Comparison of ENCODE assay signal across 2 cellular contexts in the genomic region with DNA sequence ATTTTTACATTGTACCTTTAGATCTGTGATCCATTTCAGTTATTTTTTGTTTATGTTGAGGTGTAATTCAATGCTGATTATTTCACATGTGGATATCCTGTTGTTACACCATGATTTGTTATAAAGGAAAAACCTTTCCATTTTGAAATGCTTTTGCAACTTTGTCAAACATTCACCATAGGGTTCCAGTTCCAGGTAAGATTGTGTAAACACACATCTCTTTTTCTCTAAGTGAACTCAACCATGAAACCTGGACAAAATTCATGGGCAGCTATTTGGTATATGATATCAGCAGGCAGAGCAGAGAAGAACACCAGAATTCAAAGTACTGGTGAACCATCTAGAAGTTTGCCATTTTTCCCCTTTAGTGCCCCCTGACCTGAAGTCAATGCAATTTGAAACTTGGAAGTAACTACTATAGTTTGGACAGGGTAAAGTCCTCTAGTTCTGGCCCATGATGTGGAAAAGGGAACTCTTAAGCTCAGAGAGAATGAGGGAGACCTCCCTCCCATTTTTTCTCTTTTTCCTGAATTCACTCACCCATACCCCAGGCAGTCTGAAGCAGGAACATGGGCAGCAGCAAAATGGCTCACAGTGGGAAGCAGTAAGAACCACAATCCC.
TF ChIP-seq lines count a peak whose summit lies in the region.

No MANE protein-coding gene starts in this region.

TF ChIP-seq in liver, 16 proteins besides CTCF, POLR2A, EP300 and RAD21 (continued from another document):
- TF ChIP-seq, protein P1, sequence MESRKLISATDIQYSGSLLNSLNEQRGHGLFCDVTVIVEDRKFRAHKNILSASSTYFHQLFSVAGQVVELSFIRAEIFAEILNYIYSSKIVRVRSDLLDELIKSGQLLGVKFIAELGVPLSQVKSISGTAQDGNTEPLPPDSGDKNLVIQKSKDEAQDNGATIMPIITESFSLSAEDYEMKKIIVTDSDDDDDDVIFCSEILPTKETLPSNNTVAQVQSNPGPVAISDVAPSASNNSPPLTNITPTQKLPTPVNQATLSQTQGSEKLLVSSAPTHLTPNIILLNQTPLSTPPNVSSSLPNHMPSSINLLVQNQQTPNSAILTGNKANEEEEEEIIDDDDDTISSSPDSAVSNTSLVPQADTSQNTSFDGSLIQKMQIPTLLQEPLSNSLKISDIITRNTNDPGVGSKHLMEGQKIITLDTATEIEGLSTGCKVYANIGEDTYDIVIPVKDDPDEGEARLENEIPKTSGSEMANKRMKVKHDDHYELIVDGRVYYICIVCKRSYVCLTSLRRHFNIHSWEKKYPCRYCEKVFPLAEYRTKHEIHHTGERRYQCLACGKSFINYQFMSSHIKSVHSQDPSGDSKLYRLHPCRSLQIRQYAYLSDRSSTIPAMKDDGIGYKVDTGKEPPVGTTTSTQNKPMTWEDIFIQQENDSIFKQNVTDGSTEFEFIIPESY (IDR thresholded peaks at IDR 0.05): no peak
- TF ChIP-seq HNF4G (IDR thresholded peaks at IDR 0.05) (no peak), SP1 (IDR thresholded peaks at IDR 0.05) (no peak), HNF4A (conservative IDR thresholded peaks at IDR 0.05) (peak; percentile 6 to 13), GABPA (IDR thresholded peaks at IDR 0.05 in 1 of 2, conservative IDR thresholded peaks at IDR 0.05 in 1 of 2) (no peak), RXRA (IDR thresholded peaks at IDR 0.05) (no peak), FOXA2 (IDR thresholded peaks at IDR 0.05) (no peak)

TF ChIP-seq in HepG2, 621 proteins besides CTCF, POLR2A, EP300 and RAD21 (continued from another document):
- TF ChIP-seq ZNF792 (CRISPR knock-in tag; IDR thresholded peaks at IDR 0.05) (no peak), DNMT1 (CRISPR knock-in tag; IDR thresholded peaks at IDR 0.05) (no peak), KAT2B (IDR thresholded peaks at IDR 0.05; ENCODE audit: borderline replicate concordance, low read depth, low read length) (no peak), TAF15 (IDR thresholded peaks at IDR 0.05; ENCODE audit: low read depth, low read length, poor library complexity, severe bottlenecking) (no peak), ZFP36 (IDR thresholded peaks at IDR 0.05; ENCODE audit: borderline replicate concordance, low read depth, low read length, partially characterized antibody) (no peak)
- TF ChIP-seq, protein P2, sequence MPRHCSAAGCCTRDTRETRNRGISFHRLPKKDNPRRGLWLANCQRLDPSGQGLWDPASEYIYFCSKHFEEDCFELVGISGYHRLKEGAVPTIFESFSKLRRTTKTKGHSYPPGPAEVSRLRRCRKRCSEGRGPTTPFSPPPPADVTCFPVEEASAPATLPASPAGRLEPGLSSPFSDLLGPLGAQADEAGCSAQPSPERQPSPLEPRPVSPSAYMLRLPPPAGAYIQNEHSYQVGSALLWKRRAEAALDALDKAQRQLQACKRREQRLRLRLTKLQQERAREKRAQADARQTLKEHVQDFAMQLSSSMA (CRISPR knock-in tag; IDR thresholded peaks at IDR 0.05): no peak
